ENCODE assay signal across 8 cellular contexts in the genomic region with DNA sequence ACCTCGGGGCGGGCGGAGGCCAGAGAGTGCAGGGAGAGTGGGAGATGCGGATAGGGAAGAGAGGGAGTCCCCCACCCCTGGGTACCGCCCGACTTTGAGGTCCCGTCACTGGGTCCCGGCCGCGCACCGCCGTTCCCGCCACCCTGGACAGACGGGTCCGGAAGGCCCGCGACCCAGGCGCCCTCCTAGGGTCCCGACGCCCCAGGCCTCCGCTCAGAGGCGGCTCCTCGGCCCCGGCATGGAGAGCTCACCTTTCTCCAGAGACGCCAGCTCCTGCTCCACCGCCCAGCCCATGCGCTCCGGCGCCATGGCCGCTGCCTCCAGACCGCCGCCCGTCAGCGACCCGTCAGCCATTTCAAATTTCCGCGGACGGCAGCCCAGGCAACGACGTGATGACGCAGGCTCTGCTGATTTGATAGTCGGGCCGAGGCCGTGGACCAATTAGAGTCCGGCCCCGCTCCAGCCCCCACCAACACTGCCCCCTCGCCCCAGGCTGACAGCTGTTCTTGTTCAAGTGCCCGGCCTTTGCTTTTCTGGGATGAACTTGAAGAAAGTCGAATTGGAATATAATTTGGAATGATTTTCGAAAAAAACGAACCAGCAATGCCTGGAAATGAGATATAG. TPM values are rescaled to one million over a fixed set of nuclear protein-coding genes. Genes with fewer than 3 reads are reported as not detected.
DNase-seq lines count a peak whose midpoint lies in the region; ATAC-seq and TF ChIP-seq lines count a peak whose summit lies in the region.

Gene SHCBP1, minus strand, starts transcription at position 374 of the 624 bp plus-strand sequence. Its CDS starts 20 bp downstream, at position 354.

- no peak; the same call in 1 of the 2 replicates for TF ChIP-seq CTCF in AG09319 (IDR thresholded peaks at IDR 0.05; ENCODE audit: low read depth, low read length)

- ATAC-seq in GM18909 (IDR thresholded peaks at IDR 0.05; ENCODE audit: poor library complexity, unreplicated experiment): peak; percentile 95
- ATAC-seq in HG03139 (IDR thresholded peaks at IDR 0.05; ENCODE audit: unreplicated experiment): peak; percentile 95

- DNase-seq in AG09319 (ENCODE audit: extremely low read depth, low read depth) (peak; percentile 80), NCI-H226 (peak; percentile 89), cerebellum (ENCODE audit: low spot score) (peak; percentile 62), kidney tubule cell (ENCODE audit: low spot score) (peak; percentile 84)
- peak; percentile 44 for DNase-seq in activated CD4-positive, CD25-positive, alpha-beta regulatory T cell treated with anti-CD3 and anti-CD28 coated beads, Interleukin-2, amount 50 U/mL, for 16 hours (ENCODE audit: low read depth, low spot score)
- peak; percentile 13 to 57 for DNase-seq in stimulated activated CD4-positive, alpha-beta T cell treated with anti-CD3 and anti-CD28 coated beads, Interleukin-1b, Interleukin-23, amount 100 ng/mL, for 4 hours (ENCODE audit: low read depth in 2 of 2)

RNA-seq across cellular contexts. Expression of gene SHCBP1, which starts in this region (rescaled TPM):
- 7.6 TPM for total RNA-seq in cerebellum

Comparison
In these comparisons a context has a peak if more than half of its experiments do, and no peak if none do; other contexts are left out.
1. Peak in every context shown above with its lines: DNase-seq and ATAC-seq.
2. DNase-seq: peak in every context shown above with its lines; median percentile 89 in NCI-H226; 84 in kidney tubule cell; 80 in AG09319; 62 in cerebellum; 44 in activated CD4-positive, CD25-positive, alpha-beta regulatory T cell treated with anti-CD3 and anti-CD28 coated beads, Interleukin-2, amount 50 U/mL, for 16 hours; 35 in stimulated activated CD4-positive, alpha-beta T cell treated with anti-CD3 and anti-CD28 coated beads, Interleukin-1b, Interleukin-23, amount 100 ng/mL, for 4 hours.